In the genomic region with DNA sequence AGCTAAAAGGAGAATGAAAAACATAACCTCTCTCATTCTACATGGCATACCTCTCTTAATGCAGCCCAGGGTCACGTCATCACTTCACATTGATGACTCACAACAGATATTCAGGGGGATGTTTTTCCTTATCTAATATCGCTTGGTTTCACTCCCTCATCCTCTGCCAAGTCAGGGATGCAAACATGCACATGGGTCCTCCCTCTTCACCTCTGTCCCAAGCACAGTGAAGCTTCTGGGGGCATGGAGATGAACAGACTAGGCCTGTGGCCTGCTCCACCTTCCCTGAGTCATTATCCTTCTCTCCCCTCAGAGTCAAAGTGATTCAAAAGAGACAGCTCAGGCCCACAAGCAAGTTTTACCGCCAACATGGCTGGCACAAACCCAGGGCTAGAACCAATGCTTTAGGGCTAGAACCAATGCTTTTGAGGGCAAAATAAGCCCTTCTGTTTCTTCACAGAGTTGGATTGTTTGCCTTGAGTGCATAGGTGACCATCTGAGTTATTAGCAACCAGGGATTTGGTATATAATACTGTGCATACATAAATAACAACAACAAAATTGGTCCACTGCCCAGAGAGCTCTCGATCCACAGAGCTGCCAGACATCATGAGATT, we compare ENCODE assay signal across 11 cellular contexts. TPM values are rescaled to one million over a fixed set of nuclear protein-coding genes. Genes with fewer than 3 reads are reported as not detected.
A peak's percentile ranks its signal among the peaks of the same experiment; 100 is the strongest.
DNase-seq lines count a peak whose midpoint lies in the region; ATAC-seq, FAIRE-seq and TF ChIP-seq lines count a peak whose summit lies in the region.
"Had no signal": no experiment of that assay in that cellular context is flagged by ENCODE, and none has a peak within 500 bp of the region (broad histone marks: within the 10 kb centered on the region; RNA-seq: fewer than 3 reads in every experiment).

No MANE protein-coding gene starts in this region.

- peak overlapping the region; percentile 81 for H3K4me2 ChIP-seq in A549

- H3K36me3 Mint-ChIP-seq in naive thymus-derived CD4-positive, alpha-beta T cell = peaks cover 0 to 3% (median 0%) of the 10 kb centered on the region in 5 donors
- H3K36me3 Mint-ChIP-seq: naive B cell had no signal

- TF ChIP-seq POLR2A in A549 (IDR thresholded peaks at IDR 0.05; ENCODE audit: low read length) = no peak

- TF ChIP-seq EP300 in A549 (IDR thresholded peaks at IDR 0.05) = no peak

- ATAC-seq in A549 (peak; percentile 17 to 36; a peak in 5 of 6 replicates), HG03354 (IDR thresholded peaks at IDR 0.05; ENCODE audit: poor library complexity, severe bottlenecking, unreplicated experiment) (no peak), HG02885 (IDR thresholded peaks at IDR 0.05; ENCODE audit: poor library complexity, unreplicated experiment) (no peak)
- no peak for ATAC-seq in naive thymus-derived CD4-positive, alpha-beta T cell

- peak overlapping the region; percentile 28 to 97 (median 88) for H3K27ac Mint-ChIP-seq in naive thymus-derived CD4-positive, alpha-beta T cell

- H3K9me3 ChIP-seq in A549 = no peaks in the 10 kb centered on the region
- H3K9me3 ChIP-seq in colonic mucosa = no peaks in the 10 kb centered on the region
- no peaks in the 10 kb centered on the region for H3K9me3 ChIP-seq in naive thymus-derived CD4-positive, alpha-beta T cell (ENCODE audit: control insufficient read depth in 2 of 3, low read length in 3 of 3)

- TF ChIP-seq CTCF in A549 (IDR thresholded peaks at IDR 0.05) (no peak), colonic mucosa (IDR thresholded peaks at IDR 0.05) (no peak)

- peaks cover 0 to 2% (median 0%) of the 10 kb centered on the region in 5 donors for H3K27me3 Mint-ChIP-seq in naive thymus-derived CD4-positive, alpha-beta T cell

- H3K9ac ChIP-seq in colonic mucosa (ENCODE audit: low read depth in 2 of 2, low read length in 2 of 2) = peak overlapping the region in 1 of 2 donors; percentile 7

- intact Hi-C loops in colonic mucosa (cut with DNase I) = loop anchor here (10.0 kb wide), 1 partner anchor 91 kb away; no protein-coding TSS in a partner anchor
- intact Hi-C loops in naive thymus-derived CD4-positive, alpha-beta T cell (cut with micrococcal nuclease) = loop anchor here (2.0 to 5.0 kb wide), 4 partner anchors 19 to 581 kb away; a partner anchor contains a TSS

- no peak overlapping the region for H3K4me3 ChIP-seq in A549
- H3K4me3 ChIP-seq in colonic mucosa = no peak overlapping the region
- H3K4me3 ChIP-seq in naive thymus-derived CD4-positive, alpha-beta T cell (ENCODE audit: low read length) = no peak overlapping the region

- WGBS in A549 (ENCODE audit: missing lambda C conversion rate) = 13% methylated on average over 4 of the region's 4 CpGs

- peak overlapping the region in 8 of 10 donors; percentile 4 to 95 (median 84) for H3K4me3 Mint-ChIP-seq in naive thymus-derived CD4-positive, alpha-beta T cell

- CTCF ChIA-PET in A549 (lab: Yijun Ruan, JAX) = interaction anchor here (0.7 to 19.7 kb wide), 9 partner anchors 11 to 96 kb away, joined by 3 to 340 read pairs (median 4); a partner anchor contains a TSS
- CTCF ChIA-PET in naive thymus-derived CD4-positive, alpha-beta T cell (lab: Charles Lee) = interaction anchor here (1.6 to 1.9 kb wide), 2 partner anchors 29 to 96 kb away, joined by 4 to 14 read pairs; no protein-coding TSS in a partner anchor

- TF ChIP-seq RAD21 in A549 (conservative IDR thresholded peaks at IDR 0.05 in 1 of 2, IDR thresholded peaks at IDR 0.05 in 1 of 2) = no peak

- H3K9me3 Mint-ChIP-seq in naive thymus-derived CD4-positive, alpha-beta T cell = no peaks in the 10 kb centered on the region

- H3K27me3 ChIP-seq in colonic mucosa = no peaks in the 10 kb centered on the region
- H3K27me3 ChIP-seq in naive thymus-derived CD4-positive, alpha-beta T cell (ENCODE audit: control insufficient read depth in 2 of 2, insufficient read depth in 2 of 2, low read length in 2 of 2) = no peaks in the 10 kb centered on the region

- POLR2A ChIA-PET in A549 (lab: Yijun Ruan, JAX) = interaction anchor here (0.8 to 10.8 kb wide), 8 partner anchors 9 to 155 kb away, joined by 3 to 185 read pairs (median 4); a partner anchor contains a TSS
- POLR2A ChIA-PET in naive thymus-derived CD4-positive, alpha-beta T cell (lab: Charles Lee) = interaction anchor here (0.7 to 4.8 kb wide), 7 partner anchors 9 to 102 kb away, joined by 3 to 23 read pairs (median 6); a partner anchor contains a TSS

- no peak for FAIRE-seq in A549 (lab: Jason Lieb, UNC)

- H3K4me1 Mint-ChIP-seq in naive thymus-derived CD4-positive, alpha-beta T cell = peaks cover 33 to 46% (median 41%) of the 10 kb centered on the region in 7 donors

- peak overlapping the region; percentile 93 to 96 for H3K27ac ChIP-seq in A549
- peak overlapping the region; percentile 88 for H3K27ac ChIP-seq in colonic mucosa
- H3K27ac ChIP-seq in naive thymus-derived CD4-positive, alpha-beta T cell (ENCODE audit: low read depth, low read length) = no peak overlapping the region
- H3K27ac ChIP-seq: HL-60 had no signal

- no peaks in the 10 kb centered on the region for H3K36me3 ChIP-seq in colonic mucosa
- no peaks in the 10 kb centered on the region for H3K36me3 ChIP-seq in naive thymus-derived CD4-positive, alpha-beta T cell (ENCODE audit: control insufficient read depth in 2 of 3, insufficient read depth in 3 of 3, low read length in 3 of 3)

- DNase-seq in A549 (ENCODE audit: low read depth in 1 of 2, low spot score in 1 of 2) (peak; percentile 51 to 78), NCI-H1092 treated with DMSO at 0.1 percent for 48 hours (lab: John Stamatoyannopoulos, UW) (peak; percentile 56), colonic mucosa (peak; percentile 41), cortex of kidney (lab: John Stamatoyannopoulos, UW) (no peak)
- DNase-seq in naive thymus-derived CD4-positive, alpha-beta T cell = no peak
- DNase-seq in activated CD4-positive, CD25-positive, alpha-beta regulatory T cell (lab: John Stamatoyannopoulos, UW) = no peak
- DNase-seq: naive B cell had no signal

- H3K4me1 ChIP-seq in A549 (peaks cover 54% of the 10 kb centered on the region), colonic mucosa (peaks cover 11% of the 10 kb centered on the region)
- H3K4me1 ChIP-seq in naive thymus-derived CD4-positive, alpha-beta T cell (ENCODE audit: control insufficient read depth in 2 of 2, insufficient read depth in 2 of 2, low read length in 2 of 2) = peaks cover 28 to 34% of the 10 kb centered on the region in 2 donors

TF ChIP-seq in A549, 52 proteins besides CTCF, POLR2A, EP300 and RAD21 (continues in another document):
- TF ChIP-seq NFE2L2 (conservative IDR thresholded peaks at IDR 0.05; ENCODE audit: low read length) (0 out of 2 replicates have a peak, but pooled peaks have one; percentile 18), HOXB5 (CRISPR knock-in tag; IDR thresholded peaks at IDR 0.05) (no peak), FOSL2 (IDR thresholded peaks at IDR 0.05) (peak; percentile 59; the same call in 1 of the 2 replicates), FOSL2 (CRISPR knock-in tag; IDR thresholded peaks at IDR 0.05) (peak; percentile 93), HOXA7 (CRISPR knock-in tag; IDR thresholded peaks at IDR 0.05) (no peak)

RNA-seq across cellular contexts. Expression of a gene that starts 2.2 kb away (rescaled TPM):
- 39.1 and 69.4 TPM in 2 replicates for polyA plus RNA-seq in A549 (2011; rRNA removed)
- polyA plus RNA-seq in A549 (2012; cell fraction: cytosol; rRNA removed) = 156 and 189 TPM in 2 replicates
- polyA plus RNA-seq in A549 (2012; cell fraction: nucleus; rRNA removed) = 154 and 179 TPM in 2 replicates
- polyA plus RNA-seq in A549 (2017; fragmentation: RNase III; extraction: RNeasy Plus Mini Kit Qiagen cat#74134 plus additional on column Dnase treatment) = 228 to 316 TPM (median 305 TPM) in 3 replicates
- polyA minus RNA-seq in A549 (2011; rRNA and poly(A)+ RNA removed) = 18.9 and 29.2 TPM in 2 replicates
- 100 to 1,000 TPM; 239 to 320 TPM for total RNA-seq in colonic mucosa
- 100 to 1,000 TPM in 1 of 5 experiments, 10 to 100 TPM in 4; 15.0 to 435 (median 32.8) TPM for total RNA-seq in naive thymus-derived CD4-positive, alpha-beta T cell
- polyA plus RNA-seq in naive thymus-derived CD4-positive, alpha-beta T cell = 100 to 1,000 TPM; 113 to 168 TPM

RNA-seq across cellular contexts. Expression of a gene that starts 16.9 kb away (rescaled TPM):
- polyA plus RNA-seq in A549 (2011; rRNA removed) = 0.16 and 0.24 TPM in 2 replicates
- polyA plus RNA-seq in A549 (2012; cell fraction: cytosol; rRNA removed) = 0.11 TPM in 1 of 2 replicates, not detected in the other
- polyA plus RNA-seq in A549 (2012; cell fraction: nucleus; rRNA removed) = not detected in 2 replicates
- 0.21 TPM in 1 of 3 replicates, not detected in the others for polyA plus RNA-seq in A549 (2017; fragmentation: RNase III; extraction: RNeasy Plus Mini Kit Qiagen cat#74134 plus additional on column Dnase treatment)
- polyA minus RNA-seq in A549 (2011; rRNA and poly(A)+ RNA removed) = not detected in 2 replicates
- total RNA-seq in colonic mucosa = 1 to 10 TPM; 3.6 to 4.0 TPM
- 1 to 10 TPM in 2 of 5 experiments, under 1 TPM in 1, not detected in 2; 0.76 to 4.0 (median 1.5) TPM for total RNA-seq in naive thymus-derived CD4-positive, alpha-beta T cell
- 1 to 10 TPM; 3.8 to 4.5 TPM for polyA plus RNA-seq in naive thymus-derived CD4-positive, alpha-beta T cell

RNA-seq across cellular contexts. Expression of a gene that starts 19.4 kb away (rescaled TPM):
- polyA plus RNA-seq in A549 (2011; rRNA removed) (not detected in 2 replicates), A549 (2017; fragmentation: RNase III; extraction: RNeasy Plus Mini Kit Qiagen cat#74134 plus additional on column Dnase treatment) (not detected in 3 replicates)
- not detected in 2 replicates for polyA plus RNA-seq in A549 (2012; cell fraction: cytosol; rRNA removed)
- not detected in 2 replicates for polyA plus RNA-seq in A549 (2012; cell fraction: nucleus; rRNA removed)
- polyA minus RNA-seq in A549 (2011; rRNA and poly(A)+ RNA removed) = not detected in 2 replicates
- 100 to 1,000 TPM; 251 to 359 TPM for total RNA-seq in colonic mucosa
- 100 to 1,000 TPM in 1 of 5 experiments, 1 to 10 TPM in 1, under 1 TPM in 2, not detected in 1; 0.45 to 166 (median 2.5) TPM for total RNA-seq in naive thymus-derived CD4-positive, alpha-beta T cell
- 1 to 10 TPM; 3.5 to 5.2 TPM for polyA plus RNA-seq in naive thymus-derived CD4-positive, alpha-beta T cell

RNA-seq across cellular contexts. Expression of a gene that starts 26.3 kb away (rescaled TPM):
- not detected in 2 replicates for polyA plus RNA-seq in A549 (2011; rRNA removed)
- not detected in 2 replicates for polyA plus RNA-seq in A549 (2012; cell fraction: cytosol; rRNA removed)
- not detected in 2 replicates for polyA plus RNA-seq in A549 (2012; cell fraction: nucleus; rRNA removed)
- polyA plus RNA-seq in A549 (2017; fragmentation: RNase III; extraction: RNeasy Plus Mini Kit Qiagen cat#74134 plus additional on column Dnase treatment) = not detected in 3 replicates
- not detected in 2 replicates for polyA minus RNA-seq in A549 (2011; rRNA and poly(A)+ RNA removed)
- 10 to 100 TPM; 19.0 to 21.2 TPM for total RNA-seq in colonic mucosa
- total RNA-seq in naive thymus-derived CD4-positive, alpha-beta T cell = not detected
- not detected for polyA plus RNA-seq in naive thymus-derived CD4-positive, alpha-beta T cell
- total RNA-seq: activated CD8-positive, alpha-beta memory T cell treated with anti-CD3 and anti-CD28 coated beads for 36 hours had no signal

RNA-seq across cellular contexts. Expression of a gene that starts 32.3 kb away (rescaled TPM):
- polyA plus RNA-seq in A549 (2011; rRNA removed) = 5.3 and 8.0 TPM in 2 replicates
- polyA plus RNA-seq in A549 (2012; cell fraction: cytosol; rRNA removed) = 41.6 and 45.1 TPM in 2 replicates
- 30.4 and 34.7 TPM in 2 replicates for polyA plus RNA-seq in A549 (2012; cell fraction: nucleus; rRNA removed)
- polyA plus RNA-seq in A549 (2017; fragmentation: RNase III; extraction: RNeasy Plus Mini Kit Qiagen cat#74134 plus additional on column Dnase treatment) = 12.8 to 16.9 TPM (median 14.1 TPM) in 3 replicates
- 6.5 and 11.2 TPM in 2 replicates for polyA minus RNA-seq in A549 (2011; rRNA and poly(A)+ RNA removed)
- total RNA-seq in colonic mucosa = 10 to 100 TPM in 1 of 2 donors, 1 to 10 TPM in 1; 5.5 to 10.2 TPM
- total RNA-seq in naive thymus-derived CD4-positive, alpha-beta T cell = under 1 TPM in 1 of 5 experiments, not detected in 4; 0.92 TPM
- polyA plus RNA-seq in naive thymus-derived CD4-positive, alpha-beta T cell = not detected

Comparison
In these comparisons a context has a peak if more than half of its experiments do, and no peak if none do; other contexts are left out.
1. ATAC-seq: peak in A549 (2 of 2); none in naive thymus-derived CD4-positive, alpha-beta T cell (single experiment), HG03354 (single experiment) and HG02885 (single experiment).
2. DNase-seq: peak in A549 (2 of 2), NCI-H1092 treated with DMSO at 0.1 percent for 48 hours (single experiment) and colonic mucosa (single experiment); none in naive thymus-derived CD4-positive, alpha-beta T cell (0 of 9), cortex of kidney (single experiment) and activated CD4-positive, CD25-positive, alpha-beta regulatory T cell (0 of 4).